ENCODE assay signal across 9 cellular contexts in genomic region chr1:220877348-220878095, GRCh38. TPM values are rescaled to one million over a fixed set of nuclear protein-coding genes. Genes with fewer than 3 reads are reported as not detected.
A peak's percentile ranks its signal among the peaks of the same experiment; 100 is the strongest.
DNase-seq lines count a peak whose midpoint lies in the region; ATAC-seq and TF ChIP-seq lines count a peak whose summit lies in the region.
"Had no signal": no experiment of that assay in that cellular context is flagged by ENCODE, and none has a peak within 500 bp of the region (broad histone marks: within the 10 kb centered on the region; RNA-seq: fewer than 3 reads in every experiment).

No MANE protein-coding gene starts in this region.

- intact Hi-C loops in Right ventricle myocardium inferior (cut with DNase I): loop anchor here (2.0 to 10.0 kb wide), 4 partner anchors 35 to 1577 kb away; no protein-coding TSS in a partner anchor
- intact Hi-C loops in left ventricle myocardium superior (cut with micrococcal nuclease): loop anchor here (10.0 kb wide), 1 partner anchor 63 kb away; no protein-coding TSS in a partner anchor
- intact Hi-C loops in upper lobe of right lung (cut with DNase I): no loop called here

- H3K4me1 ChIP-seq in mucosa of stomach (ENCODE audit: control insufficient read depth, insufficient read depth, low read length): peaks cover 39% of the 10 kb centered on the region
- peaks cover 27% of the 10 kb centered on the region for H3K4me1 ChIP-seq in upper lobe of right lung

- DNase-seq in Right ventricle myocardium inferior (ENCODE audit: missing footprints) (peak; percentile 79), left ventricle myocardium superior (no peak), dermis blood vessel endothelial cell (peak; percentile 19), upper lobe of right lung (no peak), islet precursor cell (no peak)
- DNase-seq in stimulated activated CD4-positive, alpha-beta T cell treated with anti-CD3 and anti-CD28 coated beads, Interleukin-4, amount 100 ng/mL, for 4 hours: no peak
- DNase-seq: activated CD4-positive, alpha-beta T cell treated with anti-CD3 and anti-CD28 coated beads, Interleukin-2, amount 50 U/mL, for 4 hours had no signal

- peak overlapping the region; percentile 10 for H3K9ac ChIP-seq in mucosa of stomach (ENCODE audit: low read length)

- peak overlapping the region; percentile 84 for H3K27ac ChIP-seq in upper lobe of right lung

- ATAC-seq in Right ventricle myocardium inferior (no peak), left ventricle myocardium superior (no peak), upper lobe of right lung (no peak), GM21786 (IDR thresholded peaks at IDR 0.05; ENCODE audit: unreplicated experiment) (no peak)

- H3K4me3 ChIP-seq in mucosa of stomach (ENCODE audit: low read length) (no peak overlapping the region), upper lobe of right lung (peak overlapping the region; percentile 70)

- H3K9me3 ChIP-seq in mucosa of stomach (ENCODE audit: control insufficient read depth, low read length) (no peaks in the 10 kb centered on the region), upper lobe of right lung (no peaks in the 10 kb centered on the region)

- H3K36me3 ChIP-seq in mucosa of stomach (ENCODE audit: control insufficient read depth, insufficient read depth, low read length): no peaks in the 10 kb centered on the region
- no peaks in the 10 kb centered on the region for H3K36me3 ChIP-seq in upper lobe of right lung

- H3K27me3 ChIP-seq in mucosa of stomach (ENCODE audit: control insufficient read depth, insufficient read depth, low read length): peaks cover 63% of the 10 kb centered on the region
- H3K27me3 ChIP-seq in upper lobe of right lung: no peaks in the 10 kb centered on the region

- no peak for TF ChIP-seq CTCF in upper lobe of right lung (IDR thresholded peaks at IDR 0.05)

RNA-seq across cellular contexts. Expression of gene HLX, which starts 1.7 kb away (rescaled TPM):
- total RNA-seq in Right ventricle myocardium inferior (5.0 TPM), left ventricle myocardium superior (4.0 TPM), dermis blood vessel endothelial cell (18.0 and 20.8 TPM in 2 replicates), upper lobe of right lung (14.9 TPM)

Comparison
In these comparisons a context has a peak if more than half of its experiments do, and no peak if none do; other contexts are left out.
1. DNase-seq: peak in Right ventricle myocardium inferior (single experiment) and dermis blood vessel endothelial cell (single experiment); none in left ventricle myocardium superior (single experiment), upper lobe of right lung (single experiment), islet precursor cell (single experiment) and stimulated activated CD4-positive, alpha-beta T cell treated with anti-CD3 and anti-CD28 coated beads, Interleukin-4, amount 100 ng/mL, for 4 hours (0 of 2).